ENCODE assay signal across 18 cellular contexts in genomic region chr17:77725851-77726250, GRCh38.
"Had no signal": no experiment of that assay in that cellular context is flagged by ENCODE, and none has a peak within 500 bp of the region (broad histone marks: within the 10 kb centered on the region; RNA-seq: fewer than 3 reads in every experiment).

No MANE protein-coding gene starts in this region.

- H3K79me2 ChIP-seq: parathyroid adenoma had no signal

- H3K9me3 ChIP-seq: esophagus squamous epithelium, heart right ventricle, neutrophil, sigmoid colon, SK-N-SH, tibial artery had no signal

- H3K27ac ChIP-seq: neutrophil, parathyroid adenoma, sigmoid colon, tibial artery had no signal

- H3K9ac ChIP-seq: parathyroid adenoma, SK-N-SH had no signal

- H3K4me1 ChIP-seq: parathyroid adenoma had no signal

- DNase-seq: activated CD4-positive, alpha-beta T cell treated with anti-CD3 and anti-CD28 coated beads for 48 hours; activated naive CD4-positive, alpha-beta T cell treated with anti-CD3 and anti-CD28 coated beads, Interleukin-2, amount 10 ng/mL, durations not matched to agents 7 days and 5 days; activated naive CD8-positive, alpha-beta T cell treated with anti-CD3 and anti-CD28 coated beads, Interleukin-2, amount 50 U/mL, for 24 hours; anterior cingulate cortex; central memory CD4-positive, alpha-beta T cell; effector CD4-positive, alpha-beta T cell; esophagus squamous epithelium; heart right ventricle; immature natural killer cell; mesendoderm; sigmoid colon; SK-N-SH; stimulated activated naive CD4-positive, alpha-beta T cell treated with Interleukin-2 at 50 U/mL for 16 hours; substantia nigra; tibial artery had no signal

- H3K36me3 ChIP-seq: heart right ventricle, neutrophil, sigmoid colon, tibial artery had no signal

- H3K4me2 ChIP-seq: SK-N-SH had no signal

- H2AFZ ChIP-seq: parathyroid adenoma had no signal

- ATAC-seq: activated naive CD8-positive, alpha-beta T cell treated with anti-CD3 and anti-CD28 coated beads, Interleukin-2, amount 50 U/mL, for 24 hours; heart right ventricle; naive thymus-derived CD8-positive, alpha-beta T cell had no signal

- H3K4me3 ChIP-seq: esophagus squamous epithelium, heart right ventricle, sigmoid colon, tibial artery had no signal

- H3K27me3 ChIP-seq: heart right ventricle, sigmoid colon, tibial artery had no signal
